ENCODE assay signal across 21 cellular contexts in genomic region chr2:84785950-84786349, GRCh38.
A peak's percentile ranks its signal among the peaks of the same experiment; 100 is the strongest.
DNase-seq lines count a peak whose midpoint lies in the region; ATAC-seq, FAIRE-seq and TF ChIP-seq lines count a peak whose summit lies in the region.
"Had no signal": no experiment of that assay in that cellular context is flagged by ENCODE, and none has a peak within 500 bp of the region (broad histone marks: within the 10 kb centered on the region; RNA-seq: fewer than 3 reads in every experiment).

No MANE protein-coding gene starts in this region.

- intact Hi-C loops in activated CD4-positive, alpha-beta T cell treated with anti-CD3 and anti-CD28 coated beads, Interleukin-2, amount 10 ng/mL, durations not matched to agents 24 days and 14 days (cut with micrococcal nuclease) = no loop called here
- intact Hi-C loops in K562 (cut with micrococcal nuclease) = no loop called here

- H3K9ac ChIP-seq in K562 (ENCODE audit: insufficient read depth in 1 of 2, low read depth in 2 of 2, low read length in 2 of 2) = no peak overlapping the region
- H3K9ac ChIP-seq: BLaER1 treated with 17β-estradiol and CSF1 and Interleukin-3, amounts not matched to agents 10 nM and 100 nM had no signal

- POLR2A ChIA-PET in K562 (lab: Yijun Ruan, JAX) = interaction anchor here (0.7 kb wide), 1 partner anchor 77 kb away, joined by 3 read pairs; no protein-coding TSS in a partner anchor

- H2AFZ ChIP-seq in K562 (ENCODE audit: low read depth, low read length) = no peak overlapping the region

- TF ChIP-seq EP300 in K562 (IDR thresholded peaks at IDR 0.05; ENCODE audit: low read length) = no peak

- peaks cover 0 to 8% of the 10 kb centered on the region in 2 experiments; a peak in 1 of 5 replicates for H3K4me1 ChIP-seq in K562 (replicated peaks in 1 of 2; ENCODE audit: control insufficient read depth in 2 of 2, insufficient read depth in 2 of 2, low read length in 2 of 2)
- H3K4me1 ChIP-seq: A549, Caco-2 had no signal

- H3K4me1 Mint-ChIP-seq in activated CD4-positive, alpha-beta T cell treated with anti-CD3 and anti-CD28 coated beads, Interleukin-2, amount 10 ng/mL, durations not matched to agents 24 days and 14 days = peaks cover 38% of the 10 kb centered on the region
- peaks cover 28% of the 10 kb centered on the region for H3K4me1 Mint-ChIP-seq in T-helper 17 cell

- in situ Hi-C loops in K562 (cut with MboI) = no loop called here

- no peaks in the 10 kb centered on the region for H3K27me3 ChIP-seq in K562 (ENCODE audit: control insufficient read depth in 2 of 2, insufficient read depth in 2 of 2, low read length in 2 of 2)
- H3K27me3 ChIP-seq: BLaER1 treated with 17β-estradiol and CSF1 and Interleukin-3, amounts not matched to agents 10 nM and 100 nM had no signal

- H3K9me3 Mint-ChIP-seq in activated CD4-positive, alpha-beta T cell treated with anti-CD3 and anti-CD28 coated beads, Interleukin-2, amount 10 ng/mL, durations not matched to agents 24 days and 14 days = peaks cover 13% of the 10 kb centered on the region
- H3K9me3 Mint-ChIP-seq: CD4-positive, alpha-beta T cell had no signal

- FAIRE-seq in K562 (lab: Jason Lieb, UNC) = no peak
- FAIRE-seq: A549, D721Med, G401.6, GM12892, GM18507 had no signal

- H3K4me3 Mint-ChIP-seq in activated CD4-positive, alpha-beta T cell treated with anti-CD3 and anti-CD28 coated beads, Interleukin-2, amount 10 ng/mL, durations not matched to agents 24 days and 14 days = no peak overlapping the region
- no peak overlapping the region for H3K4me3 Mint-ChIP-seq in T-helper 17 cell
- H3K4me3 Mint-ChIP-seq: B cell; CD4-positive, alpha-beta T cell; CD8-positive, alpha-beta T cell had no signal

- no peak for TF ChIP-seq POLR2A in K562 (conservative IDR thresholded peaks at IDR 0.05)

- H3K27ac Mint-ChIP-seq in activated CD4-positive, alpha-beta T cell treated with anti-CD3 and anti-CD28 coated beads, Interleukin-2, amount 10 ng/mL, durations not matched to agents 24 days and 14 days = no peak overlapping the region
- peak overlapping the region; percentile 6 for H3K27ac Mint-ChIP-seq in T-helper 17 cell
- H3K27ac Mint-ChIP-seq: B cell; CD4-positive, alpha-beta T cell; CD8-positive, alpha-beta T cell had no signal

- no peak for ATAC-seq in T-helper 17 cell
- ATAC-seq in K562 = no peak
- ATAC-seq: A549; CD8-positive, alpha-beta T cell had no signal

- 19% methylated on average over 4 of the region's 4 CpGs for WGBS in K562 (ENCODE audit: insufficient coverage, low coverage, missing lambda C conversion rate)

- no peaks in the 10 kb centered on the region for H3K9me3 ChIP-seq in T-helper 17 cell (ENCODE audit: control insufficient read depth, low read length, poor library complexity, severe bottlenecking)
- H3K9me3 ChIP-seq in K562 (replicated peaks; ENCODE audit: control insufficient read depth, insufficient read depth, low read depth, low read length) = no peaks in the 10 kb centered on the region; the same call in 1 of the 2 replicates
- H3K9me3 ChIP-seq: A549; BLaER1 treated with 17β-estradiol and CSF1 and Interleukin-3, amounts not matched to agents 10 nM and 100 nM; Caco-2 had no signal

- H4K20me1 ChIP-seq in K562 (replicated peaks; ENCODE audit: control insufficient read depth, insufficient read depth, low read length) = no peaks in the 10 kb centered on the region
- H4K20me1 ChIP-seq: BLaER1 treated with 17β-estradiol and CSF1 and Interleukin-3, amounts not matched to agents 10 nM and 100 nM had no signal

- no peak for TF ChIP-seq CTCF in K562 (IDR thresholded peaks at IDR 0.05 in 2 of 3, conservative IDR thresholded peaks at IDR 0.05 in 1 of 3; ENCODE audit: insufficient read depth in 2 of 3, low read depth in 1 of 3, low read length in 3 of 3)

- H3K4me2 ChIP-seq in K562 (ENCODE audit: insufficient read depth, low read length) = no peak overlapping the region
- H3K4me2 ChIP-seq: A549; BLaER1 treated with 17β-estradiol and CSF1 and Interleukin-3, amounts not matched to agents 10 nM and 100 nM had no signal

- BruUV-seq in K562 (replicated peaks; lab: Mats Ljungman, UMichigan) = no TSS peak

- CTCF ChIA-PET in K562 (lab: Yijun Ruan, JAX; ENCODE audit: low intra/inter-chr PET ratio) = no interaction called here

- no peak overlapping the region for H3K27ac ChIP-seq in K562 (ENCODE audit: extremely low read depth, low read depth, low read length)
- H3K27ac ChIP-seq: 22Rv1; A549; BLaER1 treated with 17β-estradiol and CSF1 and Interleukin-3, amounts not matched to agents 10 nM and 100 nM; C4-2B had no signal

- no peak overlapping the region for H3K4me3 ChIP-seq in K562
- H3K4me3 ChIP-seq: A549; BLaER1 treated with 17β-estradiol and CSF1 and Interleukin-3, amounts not matched to agents 10 nM and 100 nM had no signal

- no peaks in the 10 kb centered on the region for H3K36me3 ChIP-seq in K562 (ENCODE audit: control insufficient read depth, insufficient read depth, low read length)
- H3K36me3 ChIP-seq: BLaER1 treated with 17β-estradiol and CSF1 and Interleukin-3, amounts not matched to agents 10 nM and 100 nM had no signal

- no peak for TF ChIP-seq RAD21 in K562 (CRISPR knock-in tag; conservative IDR thresholded peaks at IDR 0.05 in 1 of 2, IDR thresholded peaks at IDR 0.05 in 1 of 2)

- no peaks in the 10 kb centered on the region for H3K9me1 ChIP-seq in K562 (ENCODE audit: control insufficient read depth, insufficient read depth, low read length)

- peak; percentile 22 for DNase-seq in activated CD4-positive, alpha-beta T cell treated with anti-CD3 and anti-CD28 coated beads, Interleukin-2, amount 10 ng/mL, durations not matched to agents 24 days and 14 days
- DNase-seq in activated CD4-positive, alpha-beta T cell treated with anti-CD3 and anti-CD28 coated beads, Interleukin-2, amount 50 U/mL, for 4 hours = no peak
- DNase-seq in T-helper 17 cell (no peak), K562 (ENCODE audit: extremely low read depth in 1 of 4, low spot score in 3 of 4) (no peak), NCI-H146 treated with DMSO at 0.1 percent for 48 hours (lab: John Stamatoyannopoulos, UW; ENCODE audit: unreplicated experiment) (no peak)
- DNase-seq: AML-193; Caco-2; Calu3; CD4-positive, alpha-beta T cell; CD8-positive, alpha-beta T cell; DMS79 treated with DMSO at 0.1 percent for 48 hours; GF-D8 had no signal

- peaks cover 9% of the 10 kb centered on the region for H3K36me3 Mint-ChIP-seq in activated CD4-positive, alpha-beta T cell treated with anti-CD3 and anti-CD28 coated beads, Interleukin-2, amount 10 ng/mL, durations not matched to agents 24 days and 14 days (ENCODE audit: low read depth)
- H3K36me3 Mint-ChIP-seq in T-helper 17 cell (ENCODE audit: low read depth) = no peaks in the 10 kb centered on the region

- no peaks in the 10 kb centered on the region for H3K79me2 ChIP-seq in K562 (ENCODE audit: control insufficient read depth, insufficient read depth, low read length)

- H3K27me3 Mint-ChIP-seq in activated CD4-positive, alpha-beta T cell treated with anti-CD3 and anti-CD28 coated beads, Interleukin-2, amount 10 ng/mL, durations not matched to agents 24 days and 14 days = no peaks in the 10 kb centered on the region
- no peaks in the 10 kb centered on the region for H3K27me3 Mint-ChIP-seq in T-helper 17 cell
- H3K27me3 Mint-ChIP-seq: B cell; CD4-positive, alpha-beta T cell had no signal

TF ChIP-seq in K562, 482 proteins besides CTCF, POLR2A, EP300 and RAD21:
- peak; percentile 75 for TF ChIP-seq ZNF24 (IDR thresholded peaks at IDR 0.05)
- TF ChIP-seq NBN (IDR thresholded peaks at IDR 0.05; ENCODE audit: low read depth) = no peak
